Comparison of ENCODE assay signal across 8 cellular contexts in the genomic region with DNA sequence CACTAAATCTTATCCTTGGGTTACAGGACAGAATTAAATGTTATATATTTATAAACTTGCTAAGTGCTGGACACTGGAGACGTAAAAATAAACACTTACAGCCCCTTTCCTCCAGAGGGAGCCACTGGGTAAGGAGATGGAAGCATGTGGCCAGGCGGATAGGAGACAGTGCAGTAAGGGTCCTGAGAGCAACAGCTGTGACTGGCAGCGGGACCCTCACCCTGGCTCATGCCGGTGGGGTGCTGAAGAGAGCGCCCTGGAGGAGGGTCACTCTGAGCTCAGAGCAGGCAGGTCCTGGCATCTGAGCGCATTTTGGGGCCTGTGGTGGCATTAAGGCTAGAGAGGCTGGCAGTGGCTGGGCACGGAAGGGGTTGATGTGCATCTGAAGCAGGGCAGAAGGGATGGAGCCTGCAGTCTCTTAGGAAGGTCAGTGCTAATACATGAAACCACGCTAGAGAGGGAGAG. TPM values are rescaled to one million over a fixed set of nuclear protein-coding genes. Genes with fewer than 3 reads are reported as not detected.
DNase-seq lines count a peak whose midpoint lies in the region; ATAC-seq and TF ChIP-seq lines count a peak whose summit lies in the region.

No MANE protein-coding gene starts in this region.

- peaks cover 0 to 38% (median 16%) of the 10 kb centered on the region in 4 donors for H3K4me1 ChIP-seq in right lobe of liver

- 59% methylated on average over 4 of the region's 8 CpGs for WGBS in right lobe of liver (ENCODE audit: insufficient coverage, low coverage, low lambda C conversion rate, missing lambda C conversion rate)

- TF ChIP-seq CTCF in AG09319 (IDR thresholded peaks at IDR 0.05; ENCODE audit: low read depth, low read length) (peak; percentile 54), brain (conservative IDR thresholded peaks at IDR 0.05) (peak; percentile 40 to 73), right lobe of liver (IDR thresholded peaks at IDR 0.05) (peak; percentile 33 to 53 (median 44))

- no peaks in the 10 kb centered on the region for H3K4me1 Mint-ChIP-seq in brain

- TF ChIP-seq POLR2A in right lobe of liver (IDR thresholded peaks at IDR 0.05) (no peak), GM18505 (IDR thresholded peaks at IDR 0.05; ENCODE audit: borderline replicate concordance, extremely low read depth, insufficient read depth, insufficient read length) (no peak)

- DNase-seq in AG09319 (ENCODE audit: extremely low read depth, low read depth) (no peak), GDM1 (lab: John Stamatoyannopoulos, UW) (peak; percentile 8), NCI-H82 (lab: John Stamatoyannopoulos, UW) (peak; percentile 80), right lobe of liver (no peak)

- no peaks in the 10 kb centered on the region for H3K9me3 ChIP-seq in right lobe of liver

- H3K27ac Mint-ChIP-seq in brain = peak overlapping the region in 3 of 5 experiments; percentile 41 to 76 (median 63)

- H3K4me3 Mint-ChIP-seq in brain = no peak overlapping the region

- H3K27me3 Mint-ChIP-seq in brain = no peaks in the 10 kb centered on the region

- H3K4me3 ChIP-seq in right lobe of liver = no peak overlapping the region

- no peaks in the 10 kb centered on the region for H3K27me3 ChIP-seq in right lobe of liver

- ATAC-seq in right lobe of liver (peak in 3 of 4 donors; percentile 4 to 35 (median 13)), GM18505 (IDR thresholded peaks at IDR 0.05; ENCODE audit: unreplicated experiment) (no peak), GM18873 (IDR thresholded peaks at IDR 0.05; ENCODE audit: low FRiP score, unreplicated experiment) (no peak), HG03565 (IDR thresholded peaks at IDR 0.05; ENCODE audit: unreplicated experiment) (no peak)

- intact Hi-C loops in right lobe of liver (cut with DNase I) = no loop called here

- peaks cover 69% of the 10 kb centered on the region for H3K36me3 Mint-ChIP-seq in brain

- H3K36me3 ChIP-seq in right lobe of liver = peaks cover 39 to 89% (median 63%) of the 10 kb centered on the region in 4 donors

- no peaks in the 10 kb centered on the region for H3K9me3 Mint-ChIP-seq in brain

- no peak overlapping the region for H3K27ac ChIP-seq in right lobe of liver

RNA-seq across cellular contexts. Expression of a gene that starts 16.0 kb away (rescaled TPM):
- polyA plus RNA-seq in brain (ENCODE audit: insufficient read depth, low read depth, low replicate concordance) = 169 TPM
- 100 to 1,000 TPM; 120 to 187 (median 151) TPM for total RNA-seq in right lobe of liver

RNA-seq across cellular contexts. Expression of a gene that starts 55.4 kb away (rescaled TPM):
- polyA plus RNA-seq in brain (ENCODE audit: insufficient read depth, low read depth, low replicate concordance) = 111 TPM
- total RNA-seq in right lobe of liver = 10 to 100 TPM in 5 of 6 experiments, 1 to 10 TPM in 1; 8.6 to 20.3 (median 12.9) TPM

Comparison
In these comparisons a context has a peak if more than half of its experiments do, and no peak if none do; other contexts are left out.
1. DNase-seq: peak in GDM1 (single experiment) and NCI-H82 (single experiment); none in AG09319 (single experiment) and right lobe of liver (0 of 3).
2. ATAC-seq: peak in right lobe of liver (3 of 4); none in GM18505 (single experiment), GM18873 (single experiment) and HG03565 (single experiment).
3. Peak in every context shown above with its lines, with median percentiles within 50 percentile points of each other: CTCF ChIP-seq.